Comparison of ENCODE assay signal across 1 cellular context in genomic region chr2:165793161-165793778, GRCh38.
TF ChIP-seq lines count a peak whose summit lies in the region.

No MANE protein-coding gene starts in this region.

TF ChIP-seq in SK-N-SH, 30 proteins besides CTCF, POLR2A, EP300 and RAD21 (continued from another document):
- TF ChIP-seq REST (IDR thresholded peaks at IDR 0.05; ENCODE audit: low read depth, low read length) (no peak), RXRA (IDR thresholded peaks at IDR 0.05; ENCODE audit: borderline replicate concordance, low read depth) (no peak), CHD2 (IDR thresholded peaks at IDR 0.05; ENCODE audit: low read length, partially characterized antibody) (no peak), EZH2phosphoT487 (IDR thresholded peaks at IDR 0.05; ENCODE audit: borderline replicate concordance, low read depth) (no peak), RFX5 (IDR thresholded peaks at IDR 0.05; ENCODE audit: low read length) (no peak), NRF1 (IDR thresholded peaks at IDR 0.05; ENCODE audit: low read depth, low read length) (no peak)
